In genomic region chr7:4093035-4093434, GRCh38 we compare ENCODE assay signal across 31 cellular contexts.
"Had no signal": no experiment of that assay in that cellular context is flagged by ENCODE, and none has a peak within 500 bp of the region (broad histone marks: within the 10 kb centered on the region; RNA-seq: fewer than 3 reads in every experiment).

No MANE protein-coding gene starts in this region.

- H3K27ac ChIP-seq: adrenal gland, body of pancreas, epithelial cell of prostate, gastroesophageal sphincter, heart right ventricle had no signal

- H3K36me3 ChIP-seq: adrenal gland, esophagus squamous epithelium, gastroesophageal sphincter, heart right ventricle had no signal

- DNase-seq: activated CD4-positive, alpha-beta memory T cell treated with anti-CD3 and anti-CD28 coated beads, Interleukin-2, amount 10 ng/mL, durations not matched to agents 7 days and 5 days; activated CD4-positive, alpha-beta T cell treated with anti-CD3 and anti-CD28 coated beads for 1 hour; activated CD4-positive, alpha-beta T cell treated with anti-CD3 and anti-CD28 coated beads for 4 hours; activated CD4-positive, alpha-beta T cell treated with anti-CD3 and anti-CD28 coated beads, Interleukin-2, amount 10 ng/mL, durations not matched to agents 7 days and 5 days; activated CD4-positive, alpha-beta T cell treated with anti-CD3 and anti-CD28 coated beads, Interleukin-2, amount 50 U/mL, for 4 hours; activated CD8-positive, alpha-beta memory T cell treated with anti-CD3 and anti-CD28 coated beads, Interleukin-2, amount 50 U/mL, for 48 hours; activated effector memory CD4-positive, alpha-beta T cell treated with Interleukin-2 at 50 U/mL for 16 hours; activated gamma-delta T cell treated with Interleukin-2 at 50 U/mL for 16 hours; activated naive CD4-positive, alpha-beta T cell treated with Interleukin-2 at 50 U/mL for 16 hours; activated naive CD8-positive, alpha-beta T cell treated with anti-CD3 and anti-CD28 coated beads for 36 hours; activated naive CD8-positive, alpha-beta T cell treated with anti-CD3 and anti-CD28 coated beads, Interleukin-2, amount 50 U/mL, for 24 hours; activated T-cell treated with anti-CD3 and anti-CD28 coated beads for 4 hours; activated T-cell treated with anti-CD3 and anti-CD28 coated beads, Interleukin-2, amount 50 U/mL, for 24 hours; activated T-cell treated with anti-CD3 and anti-CD28 coated beads, Interleukin-2, amount 50 U/mL, for 72 hours; adrenal gland; amygdala; aorta; body of pancreas; caudate nucleus; cortex of kidney; dermis blood vessel endothelial cell; effector CD4-positive, alpha-beta T cell; effector memory CD8-positive, alpha-beta T cell; esophagus squamous epithelium; foreskin melanocyte; heart right ventricle; T-helper 1 cell; T-helper 17 cell; T1000 had no signal

- H3K9me3 ChIP-seq: adrenal gland had no signal

- H3K4me3 ChIP-seq: adrenal gland, body of pancreas, esophagus squamous epithelium, gastroesophageal sphincter, heart right ventricle had no signal

- H3K4me1 ChIP-seq: adrenal gland, body of pancreas, gastroesophageal sphincter, heart right ventricle had no signal

- H3K27me3 ChIP-seq: adrenal gland, body of pancreas, gastroesophageal sphincter had no signal
